ENCODE assay signal across 25 cellular contexts in genomic region chr9:2195211-2195610, GRCh38.
"Had no signal": no experiment of that assay in that cellular context is flagged by ENCODE, and none has a peak within 500 bp of the region (broad histone marks: within the 10 kb centered on the region; RNA-seq: fewer than 3 reads in every experiment).

No MANE protein-coding gene starts in this region.

- DNase-seq: hippocampal formation; kidney glomerular epithelial cell; left cardiac atrium; left lung; lower lobe of right lung; mammary epithelial cell; mesenchymal stem cell; naive thymus-derived CD8-positive, alpha-beta T cell; ovary; right lobe of liver; stimulated activated CD4-positive, alpha-beta T cell treated with anti-CD3 and anti-CD28 coated beads, Interleukin-12 subunit alpha, Interleukin-12 subunit beta, amount 100 ng/mL, for 4 hours; stimulated activated CD4-positive, alpha-beta T cell treated with anti-CD3 and anti-CD28 coated beads, Interleukin-15, amount 100 ng/mL, for 24 hours; stimulated activated CD4-positive, alpha-beta T cell treated with anti-CD3 and anti-CD28 coated beads, Interleukin-2, amount 100 ng/mL, for 24 hours; stimulated activated CD4-positive, alpha-beta T cell treated with anti-CD3 and anti-CD28 coated beads, Interleukin-4, amount 100 ng/mL, for 1 hour; stimulated activated naive CD4-positive, alpha-beta T cell; tibial artery; trophoblast cell; upper lobe of right lung had no signal

- H3K4me3 Mint-ChIP-seq: naive thymus-derived CD8-positive, alpha-beta T cell; stimulated activated naive CD8-positive, alpha-beta T cell treated with anti-CD3 and anti-CD28 coated beads, Interleukin-15, Interleukin-2, amounts not matched to agents 100 ng/mL and 50 ng/mL, for 24 hours had no signal

- H3K27me3 Mint-ChIP-seq: naive thymus-derived CD8-positive, alpha-beta T cell; progenitor cell of endocrine pancreas; stimulated activated naive CD8-positive, alpha-beta T cell treated with anti-CD3 and anti-CD28 coated beads, Interleukin-15, Interleukin-2, amounts not matched to agents 100 ng/mL and 50 ng/mL, for 24 hours had no signal

- ATAC-seq: left cardiac atrium; left lung; lower lobe of right lung; naive thymus-derived CD8-positive, alpha-beta T cell; right lobe of liver; upper lobe of right lung had no signal

- H3K27ac Mint-ChIP-seq: progenitor cell of endocrine pancreas; stimulated activated naive CD8-positive, alpha-beta T cell treated with anti-CD3 and anti-CD28 coated beads, Interleukin-15, Interleukin-2, amounts not matched to agents 100 ng/mL and 50 ng/mL, for 24 hours had no signal

- H3K9me3 ChIP-seq: ovary, right atrium auricular region, right lobe of liver, suprapubic skin, thoracic aorta, upper lobe of right lung had no signal

- FAIRE-seq: keratinocyte, urothelium cell line had no signal
